17 cellular contexts compared by ENCODE assay signal in genomic region chr18:62928316-62928715, GRCh38.
DNase-seq lines count a peak whose midpoint lies in the region; ATAC-seq and TF ChIP-seq lines count a peak whose summit lies in the region.
"Had no signal": no experiment of that assay in that cellular context is flagged by ENCODE, and none has a peak within 500 bp of the region (broad histone marks: within the 10 kb centered on the region; RNA-seq: fewer than 3 reads in every experiment).

No MANE protein-coding gene starts in this region.

- H3K9ac ChIP-seq in adipocyte (ENCODE audit: low read length) = no peak overlapping the region
- H3K9ac ChIP-seq: neural progenitor cell, SK-N-SH had no signal

- no peak overlapping the region for H3K27ac Mint-ChIP-seq in WTC11
- H3K27ac Mint-ChIP-seq: activated naive CD4-positive, alpha-beta T cell treated with anti-CD3 and anti-CD28 coated beads, Interleukin-2, amount 50 U/mL, for 72 hours; brain; neural progenitor cell had no signal

- peaks cover 53% of the 10 kb centered on the region for H3K36me3 Mint-ChIP-seq in WTC11
- H3K36me3 Mint-ChIP-seq: activated naive CD4-positive, alpha-beta T cell treated with anti-CD3 and anti-CD28 coated beads, Interleukin-2, amount 50 U/mL, for 72 hours had no signal

- H3K4me1 Mint-ChIP-seq in WTC11 = no peaks in the 10 kb centered on the region
- H3K4me1 Mint-ChIP-seq: brain, neural progenitor cell had no signal

- no peak overlapping the region for H3K4me3 ChIP-seq in AG09309 (ENCODE audit: control insufficient read depth, low read depth, low read length)
- H3K4me3 ChIP-seq in adipocyte (ENCODE audit: low read length) = no peak overlapping the region
- H3K4me3 ChIP-seq in fibroblast of the aortic adventitia (ENCODE audit: low read depth, low read length) = no peak overlapping the region
- H3K4me3 ChIP-seq: colonic mucosa, lower lobe of right lung, neural progenitor cell, prostate gland had no signal

- CTCF ChIA-PET in WTC11 (lab: Charles Lee) = no interaction called here

- POLR2A ChIA-PET in WTC11 (lab: Charles Lee) = no interaction called here

- DNase-seq in AG09309 (ENCODE audit: low read depth) (no peak), GM04504 (ENCODE audit: low read depth) (peak; percentile 17), adipocyte (ENCODE audit: low read depth) (peak; percentile 51), fibroblast of the aortic adventitia (ENCODE audit: low read depth) (peak; percentile 16), NCI-H82 (lab: John Stamatoyannopoulos, UW) (no peak), WTC11 (ENCODE audit: low spot score) (no peak), pons (ENCODE audit: low spot score) (no peak)
- DNase-seq: colonic mucosa, foreskin keratinocyte, lower lobe of right lung, NCI-H2107, SK-N-SH had no signal

- no peak for ATAC-seq in HG03108 (IDR thresholded peaks at IDR 0.05; ENCODE audit: unreplicated experiment)
- ATAC-seq in WTC11 = no peak
- ATAC-seq: activated naive CD4-positive, alpha-beta T cell treated with anti-CD3 and anti-CD28 coated beads, Interleukin-2, amount 50 U/mL, for 72 hours; foreskin keratinocyte; lower lobe of right lung had no signal

- H3K4me1 ChIP-seq in adipocyte (ENCODE audit: control insufficient read depth, insufficient read depth, low read length) = peaks cover 9% of the 10 kb centered on the region
- H3K4me1 ChIP-seq: colonic mucosa, foreskin keratinocyte, lower lobe of right lung, neural progenitor cell, prostate gland had no signal

- no peaks in the 10 kb centered on the region for H3K36me3 ChIP-seq in adipocyte (ENCODE audit: control insufficient read depth, insufficient read depth, low read length, severe bottlenecking)
- H3K36me3 ChIP-seq: colonic mucosa, lower lobe of right lung, neural progenitor cell, prostate gland had no signal

- H3K27me3 Mint-ChIP-seq in WTC11 (ENCODE audit: low read depth) = no peaks in the 10 kb centered on the region
- H3K27me3 Mint-ChIP-seq: brain had no signal

- H3K4me3 Mint-ChIP-seq in WTC11 = no peak overlapping the region
- H3K4me3 Mint-ChIP-seq: brain, neural progenitor cell had no signal

- H3K27me3 ChIP-seq in adipocyte (replicated peaks; ENCODE audit: control insufficient read depth, insufficient read depth, low read length) = no peaks in the 10 kb centered on the region
- H3K27me3 ChIP-seq: colonic mucosa, foreskin keratinocyte, neural progenitor cell had no signal

- TF ChIP-seq CTCF in AG09309 (IDR thresholded peaks at IDR 0.05; ENCODE audit: control insufficient read depth, insufficient read depth, low read depth, low read length, missing control alignments) = peak; percentile 23
- no peak for TF ChIP-seq CTCF in fibroblast of the aortic adventitia (IDR thresholded peaks at IDR 0.05; ENCODE audit: insufficient read depth, low read length)
- no peak for TF ChIP-seq CTCF in WTC11 (IDR thresholded peaks at IDR 0.05)

- H3K9me3 ChIP-seq in adipocyte (ENCODE audit: control insufficient read depth, low read length) = peaks cover 6% of the 10 kb centered on the region
- H3K9me3 ChIP-seq: colonic mucosa, lower lobe of right lung, prostate gland, SK-N-SH had no signal

- peaks cover 33% of the 10 kb centered on the region for H3K9me3 Mint-ChIP-seq in WTC11

TF ChIP-seq in WTC11, 78 proteins besides CTCF, POLR2A, EP300 and RAD21 (continues in another document):
- TF ChIP-seq ARID4B (CRISPR knock-in tag; IDR thresholded peaks at IDR 0.05; ENCODE audit: borderline replicate concordance) = no peak
- TF ChIP-seq NFYB (CRISPR knock-in tag; conservative IDR thresholded peaks at IDR 0.05; ENCODE audit: low read depth) = no peak
- TF ChIP-seq JUN (CRISPR knock-in tag; IDR thresholded peaks at IDR 0.05) = no peak
- TF ChIP-seq ZNF423 (CRISPR knock-in tag; IDR thresholded peaks at IDR 0.05) = no peak
- TF ChIP-seq, protein P1, sequence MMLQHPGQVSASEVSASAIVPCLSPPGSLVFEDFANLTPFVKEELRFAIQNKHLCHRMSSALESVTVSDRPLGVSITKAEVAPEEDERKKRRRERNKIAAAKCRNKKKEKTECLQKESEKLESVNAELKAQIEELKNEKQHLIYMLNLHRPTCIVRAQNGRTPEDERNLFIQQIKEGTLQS (CRISPR knock-in tag; conservative IDR thresholded peaks at IDR 0.05) = no peak
- no peak for TF ChIP-seq E2F1 (CRISPR knock-in tag; IDR thresholded peaks at IDR 0.05)
- TF ChIP-seq, protein P2, sequence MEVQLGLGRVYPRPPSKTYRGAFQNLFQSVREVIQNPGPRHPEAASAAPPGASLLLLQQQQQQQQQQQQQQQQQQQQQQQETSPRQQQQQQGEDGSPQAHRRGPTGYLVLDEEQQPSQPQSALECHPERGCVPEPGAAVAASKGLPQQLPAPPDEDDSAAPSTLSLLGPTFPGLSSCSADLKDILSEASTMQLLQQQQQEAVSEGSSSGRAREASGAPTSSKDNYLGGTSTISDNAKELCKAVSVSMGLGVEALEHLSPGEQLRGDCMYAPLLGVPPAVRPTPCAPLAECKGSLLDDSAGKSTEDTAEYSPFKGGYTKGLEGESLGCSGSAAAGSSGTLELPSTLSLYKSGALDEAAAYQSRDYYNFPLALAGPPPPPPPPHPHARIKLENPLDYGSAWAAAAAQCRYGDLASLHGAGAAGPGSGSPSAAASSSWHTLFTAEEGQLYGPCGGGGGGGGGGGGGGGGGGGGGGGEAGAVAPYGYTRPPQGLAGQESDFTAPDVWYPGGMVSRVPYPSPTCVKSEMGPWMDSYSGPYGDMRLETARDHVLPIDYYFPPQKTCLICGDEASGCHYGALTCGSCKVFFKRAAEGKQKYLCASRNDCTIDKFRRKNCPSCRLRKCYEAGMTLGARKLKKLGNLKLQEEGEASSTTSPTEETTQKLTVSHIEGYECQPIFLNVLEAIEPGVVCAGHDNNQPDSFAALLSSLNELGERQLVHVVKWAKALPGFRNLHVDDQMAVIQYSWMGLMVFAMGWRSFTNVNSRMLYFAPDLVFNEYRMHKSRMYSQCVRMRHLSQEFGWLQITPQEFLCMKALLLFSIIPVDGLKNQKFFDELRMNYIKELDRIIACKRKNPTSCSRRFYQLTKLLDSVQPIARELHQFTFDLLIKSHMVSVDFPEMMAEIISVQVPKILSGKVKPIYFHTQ (CRISPR knock-in tag; IDR thresholded peaks at IDR 0.05) = no peak
- no peak for TF ChIP-seq JAZF1 (CRISPR knock-in tag; IDR thresholded peaks at IDR 0.05)
- no peak for TF ChIP-seq ZNF396 (CRISPR knock-in tag; IDR thresholded peaks at IDR 0.05; ENCODE audit: borderline replicate concordance)
- no peak for TF ChIP-seq CREB1 (CRISPR knock-in tag; IDR thresholded peaks at IDR 0.05)
- no peak for TF ChIP-seq SP1 (CRISPR knock-in tag; conservative IDR thresholded peaks at IDR 0.05)

Comparison
In these comparisons a context has a peak if more than half of its experiments do, and no peak if none do; other contexts are left out.
1. DNase-seq: peak in GM04504 (single experiment), adipocyte (single experiment) and fibroblast of the aortic adventitia (single experiment); none in AG09309 (single experiment), NCI-H82 (single experiment), WTC11 (single experiment) and pons (single experiment).